ENCODE assay signal across 8 cellular contexts in genomic region chr4:120066182-120066524, GRCh38. TPM values are rescaled to one million over a fixed set of nuclear protein-coding genes. Genes with fewer than 3 reads are reported as not detected.
DNase-seq lines count a peak whose midpoint lies in the region; ATAC-seq and TF ChIP-seq lines count a peak whose summit lies in the region.

No MANE protein-coding gene starts in this region.

- H3K36me3 ChIP-seq in psoas muscle (ENCODE audit: insufficient read depth in 1 of 2, low read depth in 1 of 2) = no peaks in the 10 kb centered on the region

- peak; percentile 64 for ATAC-seq in HG02885 (IDR thresholded peaks at IDR 0.05; ENCODE audit: poor library complexity, unreplicated experiment)
- peak; percentile 1 for ATAC-seq in SK-N-SH treated with all-trans-retinoic acid at 6 μM for 48 hours
- no peak for ATAC-seq in psoas muscle

- peak overlapping the region; percentile 95 for H3K27ac ChIP-seq in psoas muscle

- peak overlapping the region; percentile 73 for H3K4me3 ChIP-seq in epithelial cell of esophagus (ENCODE audit: low read length)
- peak overlapping the region; percentile 76 for H3K4me3 ChIP-seq in psoas muscle

- H3K27me3 ChIP-seq in psoas muscle (ENCODE audit: insufficient read depth in 3 of 3, low read length in 2 of 3) = no peaks in the 10 kb centered on the region

- WGBS in psoas muscle, 3 donors = 1 to 2% (median 1%) methylated on average over 14 of the region's 14 CpGs

- DNase-seq in activated CD4-positive, alpha-beta T cell treated with anti-CD3 and anti-CD28 coated beads for 24 hours (ENCODE audit: low read depth in 2 of 2) = peak; percentile 17 to 33
- no peak for DNase-seq in activated CD4-positive, alpha-beta T cell treated with anti-CD3 and anti-CD28 coated beads for 4 hours
- DNase-seq in epithelial cell of esophagus (ENCODE audit: low read depth) = no peak
- DNase-seq in psoas muscle = no peak
- DNase-seq in amniotic stem cell (lab: John Stamatoyannopoulos, UW) = no peak
- no peak for DNase-seq in foreskin melanocyte

- no peak for TF ChIP-seq CTCF in epithelial cell of esophagus (IDR thresholded peaks at IDR 0.05; ENCODE audit: insufficient read depth, low read depth, low read length, missing control alignments)
- TF ChIP-seq CTCF in psoas muscle (IDR thresholded peaks at IDR 0.05) = no peak

- H3K4me1 ChIP-seq in psoas muscle = peaks cover 36% of the 10 kb centered on the region

- intact Hi-C loops in psoas muscle (cut with DNase I) = no loop called here

- H3K9me3 ChIP-seq in psoas muscle = no peaks in the 10 kb centered on the region

TF ChIP-seq in SK-N-SH treated with all-trans-retinoic acid at 6 μM for 48 hours, 23 proteins besides CTCF, POLR2A, EP300 and RAD21:
- TF ChIP-seq OSR1 (CRISPR knock-in tag; IDR thresholded peaks at IDR 0.05) = no peak
- TF ChIP-seq ARNTL (CRISPR knock-in tag; IDR thresholded peaks at IDR 0.05; ENCODE audit: borderline replicate concordance, low read depth) = no peak
- no peak for TF ChIP-seq ZNF70 (CRISPR knock-in tag; IDR thresholded peaks at IDR 0.05)
- TF ChIP-seq ZC3H10 (CRISPR knock-in tag; IDR thresholded peaks at IDR 0.05) = no peak
- TF ChIP-seq PPARA (CRISPR knock-in tag; IDR thresholded peaks at IDR 0.05; ENCODE audit: borderline replicate concordance) = no peak
- no peak for TF ChIP-seq TOX (CRISPR knock-in tag; IDR thresholded peaks at IDR 0.05; ENCODE audit: borderline replicate concordance)
- TF ChIP-seq RARB (CRISPR knock-in tag; IDR thresholded peaks at IDR 0.05) = no peak
- TF ChIP-seq, protein P1, sequence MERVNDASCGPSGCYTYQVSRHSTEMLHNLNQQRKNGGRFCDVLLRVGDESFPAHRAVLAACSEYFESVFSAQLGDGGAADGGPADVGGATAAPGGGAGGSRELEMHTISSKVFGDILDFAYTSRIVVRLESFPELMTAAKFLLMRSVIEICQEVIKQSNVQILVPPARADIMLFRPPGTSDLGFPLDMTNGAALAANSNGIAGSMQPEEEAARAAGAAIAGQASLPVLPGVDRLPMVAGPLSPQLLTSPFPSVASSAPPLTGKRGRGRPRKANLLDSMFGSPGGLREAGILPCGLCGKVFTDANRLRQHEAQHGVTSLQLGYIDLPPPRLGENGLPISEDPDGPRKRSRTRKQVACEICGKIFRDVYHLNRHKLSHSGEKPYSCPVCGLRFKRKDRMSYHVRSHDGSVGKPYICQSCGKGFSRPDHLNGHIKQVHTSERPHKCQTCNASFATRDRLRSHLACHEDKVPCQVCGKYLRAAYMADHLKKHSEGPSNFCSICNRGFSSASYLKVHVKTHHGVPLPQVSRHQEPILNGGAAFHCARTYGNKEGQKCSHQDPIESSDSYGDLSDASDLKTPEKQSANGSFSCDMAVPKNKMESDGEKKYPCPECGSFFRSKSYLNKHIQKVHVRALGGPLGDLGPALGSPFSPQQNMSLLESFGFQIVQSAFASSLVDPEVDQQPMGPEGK (CRISPR knock-in tag; IDR thresholded peaks at IDR 0.05; ENCODE audit: borderline replicate concordance) = no peak
- no peak for TF ChIP-seq ZNF565 (CRISPR knock-in tag; conservative IDR thresholded peaks at IDR 0.05; ENCODE audit: low read depth)
- TF ChIP-seq, protein P2, sequence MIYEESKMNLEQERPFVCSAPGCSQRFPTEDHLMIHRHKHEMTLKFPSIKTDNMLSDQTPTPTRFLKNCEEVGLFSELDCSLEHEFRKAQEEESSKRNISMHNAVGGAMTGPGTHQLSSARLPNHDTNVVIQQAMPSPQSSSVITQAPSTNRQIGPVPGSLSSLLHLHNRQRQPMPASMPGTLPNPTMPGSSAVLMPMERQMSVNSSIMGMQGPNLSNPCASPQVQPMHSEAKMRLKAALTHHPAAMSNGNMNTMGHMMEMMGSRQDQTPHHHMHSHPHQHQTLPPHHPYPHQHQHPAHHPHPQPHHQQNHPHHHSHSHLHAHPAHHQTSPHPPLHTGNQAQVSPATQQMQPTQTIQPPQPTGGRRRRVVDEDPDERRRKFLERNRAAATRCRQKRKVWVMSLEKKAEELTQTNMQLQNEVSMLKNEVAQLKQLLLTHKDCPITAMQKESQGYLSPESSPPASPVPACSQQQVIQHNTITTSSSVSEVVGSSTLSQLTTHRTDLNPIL (CRISPR knock-in tag; IDR thresholded peaks at IDR 0.05; ENCODE audit: low read depth) = no peak
- no peak for TF ChIP-seq ISL1 (CRISPR knock-in tag; IDR thresholded peaks at IDR 0.05)
- TF ChIP-seq, protein P3, sequence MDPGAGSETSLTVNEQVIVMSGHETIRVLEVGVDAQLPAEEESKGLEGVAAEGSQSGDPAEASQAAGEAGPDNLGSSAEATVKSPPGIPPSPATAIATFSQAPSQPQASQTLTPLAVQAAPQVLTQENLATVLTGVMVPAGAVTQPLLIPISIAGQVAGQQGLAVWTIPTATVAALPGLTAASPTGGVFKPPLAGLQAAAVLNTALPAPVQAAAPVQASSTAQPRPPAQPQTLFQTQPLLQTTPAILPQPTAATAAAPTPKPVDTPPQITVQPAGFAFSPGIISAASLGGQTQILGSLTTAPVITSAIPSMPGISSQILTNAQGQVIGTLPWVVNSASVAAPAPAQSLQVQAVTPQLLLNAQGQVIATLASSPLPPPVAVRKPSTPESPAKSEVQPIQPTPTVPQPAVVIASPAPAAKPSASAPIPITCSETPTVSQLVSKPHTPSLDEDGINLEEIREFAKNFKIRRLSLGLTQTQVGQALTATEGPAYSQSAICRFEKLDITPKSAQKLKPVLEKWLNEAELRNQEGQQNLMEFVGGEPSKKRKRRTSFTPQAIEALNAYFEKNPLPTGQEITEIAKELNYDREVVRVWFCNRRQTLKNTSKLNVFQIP (CRISPR knock-in tag; IDR thresholded peaks at IDR 0.05; ENCODE audit: borderline replicate concordance, low read depth) = no peak
- no peak for TF ChIP-seq BACH2 (CRISPR knock-in tag; IDR thresholded peaks at IDR 0.05; ENCODE audit: borderline replicate concordance)
- TF ChIP-seq ZFP30 (CRISPR knock-in tag; IDR thresholded peaks at IDR 0.05) = no peak
- no peak for TF ChIP-seq GLIS3 (CRISPR knock-in tag; IDR thresholded peaks at IDR 0.05)
- no peak for TF ChIP-seq ZNF8 (CRISPR knock-in tag; IDR thresholded peaks at IDR 0.05)
- TF ChIP-seq, protein P4, sequence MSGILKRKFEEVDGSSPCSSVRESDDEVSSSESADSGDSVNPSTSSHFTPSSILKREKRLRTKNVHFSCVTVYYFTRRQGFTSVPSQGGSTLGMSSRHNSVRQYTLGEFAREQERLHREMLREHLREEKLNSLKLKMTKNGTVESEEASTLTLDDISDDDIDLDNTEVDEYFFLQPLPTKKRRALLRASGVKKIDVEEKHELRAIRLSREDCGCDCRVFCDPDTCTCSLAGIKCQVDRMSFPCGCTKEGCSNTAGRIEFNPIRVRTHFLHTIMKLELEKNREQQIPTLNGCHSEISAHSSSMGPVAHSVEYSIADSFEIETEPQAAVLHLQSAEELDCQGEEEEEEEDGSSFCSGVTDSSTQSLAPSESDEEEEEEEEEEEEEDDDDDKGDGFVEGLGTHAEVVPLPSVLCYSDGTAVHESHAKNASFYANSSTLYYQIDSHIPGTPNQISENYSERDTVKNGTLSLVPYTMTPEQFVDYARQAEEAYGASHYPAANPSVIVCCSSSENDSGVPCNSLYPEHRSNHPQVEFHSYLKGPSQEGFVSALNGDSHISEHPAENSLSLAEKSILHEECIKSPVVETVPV (CRISPR knock-in tag; IDR thresholded peaks at IDR 0.05) = no peak
- TF ChIP-seq SNAI2 (CRISPR knock-in tag; IDR thresholded peaks at IDR 0.05) = no peak

RNA-seq across cellular contexts. Expression of gene MAD2L1, which starts 0.5 kb away (rescaled TPM):
- 1 to 10 TPM; 1.0 to 1.3 (median 1.1) TPM for total RNA-seq in psoas muscle
- 1 to 10 TPM in 2 of 3 donors, under 1 TPM in 1; 0.72 to 3.7 (median 1.5) TPM for polyA plus RNA-seq in psoas muscle

Comparison
In these comparisons a context has a peak if more than half of its experiments do, and no peak if none do; other contexts are left out.
1. DNase-seq: peak in activated CD4-positive, alpha-beta T cell treated with anti-CD3 and anti-CD28 coated beads for 24 hours (2 of 2); none in activated CD4-positive, alpha-beta T cell treated with anti-CD3 and anti-CD28 coated beads for 4 hours (0 of 2), epithelial cell of esophagus (single experiment), psoas muscle (0 of 2), amniotic stem cell (single experiment) and foreskin melanocyte (single experiment).
2. ATAC-seq: peak in HG02885 (single experiment) and SK-N-SH treated with all-trans-retinoic acid at 6 μM for 48 hours (single experiment); none in psoas muscle (0 of 4).